9 cellular contexts compared by ENCODE assay signal in genomic region chr5:157459715-157460599, GRCh38. TPM values are rescaled to one million over a fixed set of nuclear protein-coding genes. Genes with fewer than 3 reads are reported as not detected.
A peak's percentile ranks its signal among the peaks of the same experiment; 100 is the strongest.
DNase-seq lines count a peak whose midpoint lies in the region; ATAC-seq lines count a peak whose summit lies in the region.
"Had no signal": no experiment of that assay in that cellular context is flagged by ENCODE, and none has a peak within 500 bp of the region (broad histone marks: within the 10 kb centered on the region; RNA-seq: fewer than 3 reads in every experiment).

TSS of gene NIPAL4 (plus strand) at chr5:157460213. CDS start at chr5:157460321, 108 bp downstream.

- H3K36me3 Mint-ChIP-seq in immature natural killer cell: no peaks in the 10 kb centered on the region

- peaks cover 0 to 1% (median 0%) of the 10 kb centered on the region in 6 donors for H3K9me3 Mint-ChIP-seq in immature natural killer cell

- H3K4me1 Mint-ChIP-seq in immature natural killer cell: peaks cover 10 to 14% of the 10 kb centered on the region in 2 donors

- no peaks in the 10 kb centered on the region for H4K20me1 ChIP-seq in GM23248 (ENCODE audit: insufficient read depth)

- no peaks in the 10 kb centered on the region for H3K9me3 ChIP-seq in GM23248 (ENCODE audit: low read depth)
- no peaks in the 10 kb centered on the region for H3K9me3 ChIP-seq in muscle layer of duodenum (ENCODE audit: control insufficient read depth in 1 of 2, low read length in 2 of 2)
- H3K9me3 ChIP-seq in stomach smooth muscle (ENCODE audit: control insufficient read depth in 2 of 2, low read length in 2 of 2): no peaks in the 10 kb centered on the region

- no peaks in the 10 kb centered on the region for H3K9me2 ChIP-seq in GM23248 (ENCODE audit: insufficient read depth)

- 12 to 14% methylated on average over 15 to 44 of the region's 54 CpGs for WGBS in GM23248 (ENCODE audit: low coverage in 1 of 2, low lambda C conversion rate in 2 of 2, missing lambda C conversion rate in 2 of 2), 2 experiments

- H3K79me2 ChIP-seq in GM23248 (ENCODE audit: insufficient read depth): no peaks in the 10 kb centered on the region

- H3K9ac ChIP-seq in GM23248 (no peak within 1 kb of the TSS), stomach smooth muscle (ENCODE audit: low read length in 2 of 2) (peak within 1 kb of the TSS; percentile 73 to 83)

- H3K4me1 ChIP-seq in GM23248 (ENCODE audit: insufficient read depth) (peaks cover 16% of the 10 kb centered on the region), muscle layer of duodenum (ENCODE audit: control insufficient read depth in 1 of 2, insufficient read depth in 2 of 2, low read length in 2 of 2) (peaks cover 6 to 18% of the 10 kb centered on the region in 2 donors), stomach smooth muscle (ENCODE audit: control insufficient read depth, insufficient read depth, low read length) (peaks cover 55% of the 10 kb centered on the region)

- H3K27me3 Mint-ChIP-seq in immature natural killer cell (ENCODE audit: low read depth in 3 of 3): peaks cover 3 to 26% (median 4%) of the 10 kb centered on the region in 3 donors

- H3K4me3 Mint-ChIP-seq in immature natural killer cell: peak within 1 kb of the TSS in 2 of 5 donors; percentile 37 to 65

- no peak for ATAC-seq in GM18907 (IDR thresholded peaks at IDR 0.05; ENCODE audit: unreplicated experiment)

- H2AFZ ChIP-seq in GM23248: peak within 1 kb of the TSS; percentile 63

- H3K27ac Mint-ChIP-seq in immature natural killer cell: no peak within 1 kb of the TSS

- peak within 1 kb of the TSS; percentile 69 for H3K4me3 ChIP-seq in GM23248
- H3K4me3 ChIP-seq in muscle layer of duodenum (ENCODE audit: low read depth in 1 of 2, low read length in 2 of 2): peak within 1 kb of the TSS; percentile 41 to 67
- peak within 1 kb of the TSS; percentile 54 to 77 for H3K4me3 ChIP-seq in stomach smooth muscle (ENCODE audit: low read length in 2 of 2)

- H3K27me3 ChIP-seq in GM23248 (replicated peaks; ENCODE audit: insufficient read depth): peaks cover 22% of the 10 kb centered on the region
- H3K27me3 ChIP-seq in muscle layer of duodenum (ENCODE audit: low read depth, low read length): peaks cover 6% of the 10 kb centered on the region
- no peaks in the 10 kb centered on the region for H3K27me3 ChIP-seq in stomach smooth muscle (ENCODE audit: control insufficient read depth in 1 of 2, insufficient read depth in 2 of 2, low read length in 2 of 2)

- H3K36me3 ChIP-seq in GM23248 (ENCODE audit: low read depth) (no peaks in the 10 kb centered on the region), muscle layer of duodenum (ENCODE audit: control insufficient read depth in 1 of 2, insufficient read depth in 2 of 2, low read length in 2 of 2) (no peaks in the 10 kb centered on the region), stomach smooth muscle (ENCODE audit: control insufficient read depth in 2 of 2, insufficient read depth in 2 of 2, low read length in 2 of 2) (peaks cover 3 to 4% of the 10 kb centered on the region in 2 donors)

- peaks cover 10% of the 10 kb centered on the region for H3F3A ChIP-seq in GM23248 (ENCODE audit: insufficient read depth)

- in situ Hi-C loops in GM23248 (cut with MboI): no loop called here

- DNase-seq in GM23248 (peak; percentile 48), epithelial cell of prostate (ENCODE audit: low read depth, low spot score) (no peak), immature natural killer cell (no peak), NCI-H2196 treated with DMSO at 0.1 percent for 48 hours (lab: John Stamatoyannopoulos, UW; ENCODE audit: unreplicated experiment) (no peak)
- DNase-seq in activated CD4-positive, alpha-beta T cell treated with anti-CD3 and anti-CD28 coated beads, Interleukin-2, amount 50 U/mL, for 1 hour: peak; percentile 5

- H3K4me2 ChIP-seq in GM23248 (ENCODE audit: unreplicated experiment): peak within 1 kb of the TSS; percentile 83

- H3K27ac ChIP-seq in GM23248 (no peak within 1 kb of the TSS), epithelial cell of prostate (peak within 1 kb of the TSS; percentile 95), muscle layer of duodenum (ENCODE audit: low read length) (peak within 1 kb of the TSS; percentile 46), stomach smooth muscle (ENCODE audit: low read length) (peak within 1 kb of the TSS; percentile 62)

RNA-seq across cellular contexts. Expression of gene NIPAL4, which starts in this region (rescaled TPM):
- not detected in 2 replicates for total RNA-seq in GM23248 (2014; rRNA removed; shearing (Covaris generic))
- not detected in 2 replicates for polyA plus RNA-seq in GM23248 (2016; fragmentation: Nextera tagmentation; extraction: Ambion mirVana)
- not detected for polyA plus RNA-seq in immature natural killer cell
- total RNA-seq: LHCN-M2 had no signal

Comparison
In these comparisons a context has a peak if more than half of its experiments do, and no peak if none do; other contexts are left out.
1. Peak in DNase-seq, H3K4me3 ChIP-seq and H3K4me2 ChIP-seq in GM23248; RNA of the gene not detected or under 1 TPM.